In the genomic region with DNA sequence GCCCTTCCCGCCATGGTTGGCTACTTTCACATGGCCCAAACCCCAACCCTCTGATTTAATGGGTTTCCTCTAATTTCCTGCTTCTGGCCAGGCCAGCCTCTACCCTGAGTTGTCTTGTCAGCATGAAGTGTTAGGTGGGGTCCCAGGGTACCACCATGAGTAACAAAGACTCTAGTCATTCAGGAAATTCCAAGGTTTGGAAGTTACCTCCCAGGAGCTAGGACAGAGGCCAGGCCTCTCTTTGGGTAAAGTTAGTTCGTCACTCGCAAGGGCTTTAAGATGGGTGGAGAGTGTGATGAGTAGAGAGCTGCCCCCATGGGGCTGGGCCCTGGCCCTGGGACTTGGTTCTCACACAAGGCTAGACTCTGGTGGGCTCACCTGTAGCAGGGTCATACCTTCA, we compare ENCODE assay signal across 11 cellular contexts. TPM values are rescaled to one million over a fixed set of nuclear protein-coding genes. Genes with fewer than 3 reads are reported as not detected.
DNase-seq lines count a peak whose midpoint lies in the region; ATAC-seq, FAIRE-seq and TF ChIP-seq lines count a peak whose summit lies in the region.
"Had no signal": no experiment of that assay in that cellular context is flagged by ENCODE, and none has a peak within 500 bp of the region (broad histone marks: within the 10 kb centered on the region; RNA-seq: fewer than 3 reads in every experiment).

No MANE protein-coding gene starts in this region.

- TF ChIP-seq CTCF in A549 (IDR thresholded peaks at IDR 0.05) = no peak
- TF ChIP-seq CTCF in MCF 10A (IDR thresholded peaks at IDR 0.05; ENCODE audit: unreplicated experiment) = no peak

- intact Hi-C loops in MCF 10A (cut with micrococcal nuclease) = loop anchor here (5.0 to 10.0 kb wide), 2 partner anchors 109 to 147 kb away; a partner anchor contains a TSS

- POLR2A ChIA-PET in A549 (lab: Yijun Ruan, JAX) (no interaction called here), MCF 10A (lab: Yijun Ruan, JAX) (interaction anchor here (0.6 kb wide), 1 partner anchor 107 kb away, joined by 3 read pairs; no protein-coding TSS in a partner anchor)

- CTCF ChIA-PET in A549 (lab: Yijun Ruan, JAX) (interaction anchor here (0.9 to 10.9 kb wide), 6 partner anchors 8 to 150 kb away, joined by 3 to 112 read pairs (median 4); no protein-coding TSS in a partner anchor), MCF 10A (lab: Yijun Ruan, JAX) (interaction anchor here (1.0 to 1.4 kb wide), 2 partner anchors 151 to 152 kb away, joined by 3 to 6 read pairs; no protein-coding TSS in a partner anchor)

- H3K27ac ChIP-seq in A549 = peak overlapping the region; percentile 72 to 88
- H3K27ac ChIP-seq: VCaP had no signal

- no TSS peak for BruUV-seq in MCF 10A (replicated peaks; lab: Mats Ljungman, UMichigan)

- H3K4me1 Mint-ChIP-seq in MCF 10A (ENCODE audit: insufficient read depth, unreplicated experiment) = peaks cover 33% of the 10 kb centered on the region

- H3K4me1 ChIP-seq in A549 = peaks cover 71% of the 10 kb centered on the region

- H3K9me3 Mint-ChIP-seq in MCF 10A (ENCODE audit: unreplicated experiment) = no peaks in the 10 kb centered on the region

- peak overlapping the region; percentile 16; the same call in 1 of the 3 replicates for H3K4me3 ChIP-seq in A549

- H3K27me3 Mint-ChIP-seq in MCF 10A (ENCODE audit: insufficient read depth, unreplicated experiment) = no peaks in the 10 kb centered on the region

- ATAC-seq in A549 (peak; percentile 54 to 68), GM19324 (IDR thresholded peaks at IDR 0.05; ENCODE audit: low FRiP score, unreplicated experiment) (no peak)

- no peaks in the 10 kb centered on the region for H3K9me3 ChIP-seq in A549

- peak overlapping the region; percentile 5 for H3K4me3 Mint-ChIP-seq in MCF 10A (ENCODE audit: unreplicated experiment)

- peak overlapping the region; percentile 76 for H3K4me2 ChIP-seq in A549

- H3K36me3 Mint-ChIP-seq in MCF 10A (ENCODE audit: insufficient read depth, unreplicated experiment) = peaks cover 64% of the 10 kb centered on the region

- peak overlapping the region; percentile 75 for H3K27ac Mint-ChIP-seq in MCF 10A (ENCODE audit: low read depth, unreplicated experiment)

- DNase-seq in A549 (ENCODE audit: low read depth in 1 of 2, low spot score in 1 of 2) (peak; percentile 51 to 62), HK-2 (ENCODE audit: unreplicated experiment) (peak; percentile 43), MCF 10A (ENCODE audit: unreplicated experiment) (no peak), myocyte (ENCODE audit: low read depth) (peak; percentile 30), mesenteric fat pad (ENCODE audit: low spot score) (no peak), midbrain (lab: John Stamatoyannopoulos, UW) (no peak)
- DNase-seq in stimulated activated CD4-positive, alpha-beta T cell treated with anti-CD3 and anti-CD28 coated beads, Interleukin-2, amount 100 ng/mL, for 48 hours = no peak
- DNase-seq: NCI-H2081 had no signal

- TF ChIP-seq RAD21 in A549 (conservative IDR thresholded peaks at IDR 0.05 in 1 of 2, IDR thresholded peaks at IDR 0.05 in 1 of 2) = no peak

- peak in 1 of 2 experiments; percentile 53; a peak in 1 of 5 replicates for TF ChIP-seq EP300 in A549 (IDR thresholded peaks at IDR 0.05)

- no peak for FAIRE-seq in A549 (lab: Jason Lieb, UNC)
- FAIRE-seq: colon had no signal

- 39% methylated on average over 3 of the region's 3 CpGs for WGBS in A549 (ENCODE audit: missing lambda C conversion rate)

- TF ChIP-seq POLR2A in A549 (IDR thresholded peaks at IDR 0.05; ENCODE audit: low read length) = no peak

TF ChIP-seq in A549, 52 proteins besides CTCF, POLR2A, EP300 and RAD21:
- TF ChIP-seq FOXS1 (CRISPR knock-in tag; IDR thresholded peaks at IDR 0.05) (no peak), RFX5 (IDR thresholded peaks at IDR 0.05) (no peak), EHF (CRISPR knock-in tag; IDR thresholded peaks at IDR 0.05) (0 out of 2 replicates have a peak, but pooled peaks have one; percentile 31), HOXB13 (CRISPR knock-in tag; IDR thresholded peaks at IDR 0.05; ENCODE audit: low read depth) (peak; percentile 69; the same call in 1 of the 2 replicates), HOXB5 (CRISPR knock-in tag; IDR thresholded peaks at IDR 0.05) (0 out of 2 replicates have a peak, but pooled peaks have one; percentile 45), MAFK (IDR thresholded peaks at IDR 0.05; ENCODE audit: partially characterized antibody) (peak; percentile 52)
- TF ChIP-seq, protein P1, sequence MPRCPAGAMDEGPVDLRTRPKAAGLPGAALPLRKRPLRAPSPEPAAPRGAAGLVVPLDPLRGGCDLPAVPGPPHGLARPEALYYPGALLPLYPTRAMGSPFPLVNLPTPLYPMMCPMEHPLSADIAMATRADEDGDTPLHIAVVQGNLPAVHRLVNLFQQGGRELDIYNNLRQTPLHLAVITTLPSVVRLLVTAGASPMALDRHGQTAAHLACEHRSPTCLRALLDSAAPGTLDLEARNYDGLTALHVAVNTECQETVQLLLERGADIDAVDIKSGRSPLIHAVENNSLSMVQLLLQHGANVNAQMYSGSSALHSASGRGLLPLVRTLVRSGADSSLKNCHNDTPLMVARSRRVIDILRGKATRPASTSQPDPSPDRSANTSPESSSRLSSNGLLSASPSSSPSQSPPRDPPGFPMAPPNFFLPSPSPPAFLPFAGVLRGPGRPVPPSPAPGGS (IDR thresholded peaks at IDR 0.05) = 0 out of 3 replicates have a peak, but pooled peaks have one; percentile 16

RNA-seq across cellular contexts. Expression of a gene that starts 54.6 kb away (rescaled TPM):
- 5.4 and 5.7 TPM in 2 replicates for polyA plus RNA-seq in A549 (2011; rRNA removed)
- 5.7 and 7.7 TPM in 2 replicates for polyA plus RNA-seq in A549 (2012; cell fraction: cytosol; rRNA removed)
- 6.5 and 9.7 TPM in 2 replicates for polyA plus RNA-seq in A549 (2012; cell fraction: nucleus; rRNA removed)
- polyA plus RNA-seq in A549 (2017; fragmentation: RNase III; extraction: RNeasy Plus Mini Kit Qiagen cat#74134 plus additional on column Dnase treatment) = 5.6 to 6.6 TPM (median 5.6 TPM) in 3 replicates
- 4.5 and 5.1 TPM in 2 replicates for polyA minus RNA-seq in A549 (2011; rRNA and poly(A)+ RNA removed)
- 5.5 and 9.2 TPM in 2 replicates for total RNA-seq in MCF 10A (2022)
- total RNA-seq in myocyte = 8.8 and 9.4 TPM in 2 replicates
- polyA plus RNA-seq in myocyte (2012) = 5.4 TPM
- total RNA-seq in mesenteric fat pad = 12.4 TPM

Comparison
In these comparisons a context has a peak if more than half of its experiments do, and no peak if none do; other contexts are left out.
1. DNase-seq: peak in A549 (2 of 2), HK-2 (single experiment) and myocyte (single experiment); none in MCF 10A (single experiment), mesenteric fat pad (single experiment), midbrain (single experiment) and stimulated activated CD4-positive, alpha-beta T cell treated with anti-CD3 and anti-CD28 coated beads, Interleukin-2, amount 100 ng/mL, for 48 hours (0 of 2).